In the genomic region with DNA sequence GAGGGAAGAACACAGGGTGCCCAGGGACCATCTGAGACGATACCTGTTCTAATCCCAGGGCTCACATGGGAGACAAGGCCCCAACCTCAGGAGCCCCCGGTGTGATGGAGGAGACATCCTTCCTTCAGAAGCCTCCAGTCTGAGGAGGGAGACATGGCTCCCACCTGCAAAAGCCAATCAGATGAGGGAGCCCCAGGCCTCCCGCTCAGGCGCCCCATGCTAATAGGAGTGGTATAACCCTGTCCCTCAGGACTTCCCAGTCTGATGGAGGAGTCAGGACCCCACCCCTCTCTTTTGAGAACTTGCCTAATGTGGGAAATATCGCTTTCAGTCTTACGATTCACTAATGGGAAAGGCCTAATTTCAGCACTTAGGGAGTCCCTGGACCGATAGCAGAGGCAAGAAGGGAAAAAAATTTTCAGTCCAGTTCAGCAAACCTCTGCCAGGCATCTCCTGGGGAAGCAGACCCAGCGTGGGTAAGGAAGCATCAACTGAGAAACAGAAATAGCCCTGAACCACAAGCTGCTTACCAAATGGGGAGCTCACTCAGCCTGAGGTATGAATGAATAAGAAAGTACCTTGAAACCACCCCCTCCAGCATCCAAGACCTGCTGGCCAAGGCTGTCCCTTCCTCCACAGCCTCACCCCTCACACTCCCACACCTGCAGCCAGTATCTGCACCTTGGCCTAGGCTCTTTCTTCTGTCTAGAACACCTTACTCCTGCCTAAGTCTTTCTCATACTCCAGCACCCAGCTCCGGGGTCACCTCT, we compare ENCODE assay signal across 10 cellular contexts. TPM values are rescaled to one million over a fixed set of nuclear protein-coding genes. Genes with fewer than 3 reads are reported as not detected.
DNase-seq lines count a peak whose midpoint lies in the region; ATAC-seq, FAIRE-seq and TF ChIP-seq lines count a peak whose summit lies in the region.
"Had no signal": no experiment of that assay in that cellular context is flagged by ENCODE, and none has a peak within 500 bp of the region (broad histone marks: within the 10 kb centered on the region; RNA-seq: fewer than 3 reads in every experiment).

No MANE protein-coding gene starts in this region.

- no peak for TF ChIP-seq EP300 in suprapubic skin (IDR thresholded peaks at IDR 0.05)

- TF ChIP-seq POLR2A in suprapubic skin (IDR thresholded peaks at IDR 0.05), result no peak

- ATAC-seq in T-helper 17 cell (no peak), HG02981 (IDR thresholded peaks at IDR 0.05; ENCODE audit: unreplicated experiment) (no peak)

- no peak for DNase-seq in activated T-cell treated with anti-CD3 and anti-CD28 coated beads, Interleukin-2, amount 50 U/mL, for 24 hours
- DNase-seq in activated T-cell treated with anti-CD3 and anti-CD28 coated beads for 4 hours, result no peak
- no peak for DNase-seq in T-helper 17 cell
- DNase-seq in kidney, result peak; percentile 36
- no peak for DNase-seq in suprapubic skin (ENCODE audit: low spot score in 2 of 2)
- no peak for DNase-seq in NCI-H748 treated with DMSO at 0.1 percent for 48 hours (lab: John Stamatoyannopoulos, UW)
- no peak for DNase-seq in activated T-helper 2 cell treated with anti-CD3 and anti-CD28 coated beads, Interferon-gamma antibody, Interleukin-2, Interleukin-4, amounts not matched to agents 10 μg/mL and 5 μg/mL and 100 μg/mL, durations not matched to agents 14 hours and 24 hours and 36 hours (ENCODE audit: low spot score)
- DNase-seq: NCI-H1436 treated with DMSO at 0.1 percent for 48 hours; stimulated activated CD4-positive, alpha-beta T cell treated with anti-CD3 and anti-CD28 coated beads, Interleukin-2, amount 100 ng/mL, for 48 hours had no signal

- no peaks in the 10 kb centered on the region for H3K9me3 Mint-ChIP-seq in activated T-cell treated with anti-CD3 and anti-CD28 coated beads, Interleukin-2, amount 50 U/mL, for 24 hours
- no peaks in the 10 kb centered on the region for H3K9me3 Mint-ChIP-seq in activated T-helper 2 cell treated with anti-CD3 and anti-CD28 coated beads, Interferon-gamma antibody, Interleukin-2, Interleukin-4, amounts not matched to agents 10 μg/mL and 5 μg/mL and 100 μg/mL, durations not matched to agents 14 hours and 24 hours and 36 hours

- H3K4me1 ChIP-seq in kidney (ENCODE audit: control insufficient read depth in 1 of 2, insufficient read depth in 1 of 2, low read depth in 1 of 2, low read length in 2 of 2), result peaks cover 28 to 76% of the 10 kb centered on the region in 2 donors
- peaks cover 100% of the 10 kb centered on the region for H3K4me1 ChIP-seq in suprapubic skin

- no peaks in the 10 kb centered on the region for H3K27me3 ChIP-seq in suprapubic skin

- H3K4me1 Mint-ChIP-seq in activated T-cell treated with anti-CD3 and anti-CD28 coated beads, Interleukin-2, amount 50 U/mL, for 24 hours (ENCODE audit: low read depth), result peaks cover 94% of the 10 kb centered on the region
- H3K4me1 Mint-ChIP-seq in T-helper 17 cell, result peaks cover 78% of the 10 kb centered on the region
- H3K4me1 Mint-ChIP-seq in activated T-helper 2 cell treated with anti-CD3 and anti-CD28 coated beads, Interferon-gamma antibody, Interleukin-2, Interleukin-4, amounts not matched to agents 10 μg/mL and 5 μg/mL and 100 μg/mL, durations not matched to agents 14 hours and 24 hours and 36 hours (ENCODE audit: low read depth), result peaks cover 48% of the 10 kb centered on the region

- H3K9ac ChIP-seq in kidney (ENCODE audit: low read length in 2 of 2), result no peak overlapping the region

- 68% methylated on average over 6 of the region's 9 CpGs for WGBS in suprapubic skin

- no peak for FAIRE-seq in kidney (lab: Jason Lieb, UNC)

- no peak overlapping the region for H3K4me3 Mint-ChIP-seq in activated T-cell treated with anti-CD3 and anti-CD28 coated beads, Interleukin-2, amount 50 U/mL, for 24 hours
- no peak overlapping the region for H3K4me3 Mint-ChIP-seq in T-helper 17 cell
- no peak overlapping the region for H3K4me3 Mint-ChIP-seq in activated T-helper 2 cell treated with anti-CD3 and anti-CD28 coated beads, Interferon-gamma antibody, Interleukin-2, Interleukin-4, amounts not matched to agents 10 μg/mL and 5 μg/mL and 100 μg/mL, durations not matched to agents 14 hours and 24 hours and 36 hours (ENCODE audit: low read depth)

- H3K9me3 ChIP-seq in T-helper 17 cell (ENCODE audit: control insufficient read depth, low read length, poor library complexity, severe bottlenecking) (no peaks in the 10 kb centered on the region), kidney (ENCODE audit: control insufficient read depth in 1 of 2, low read length in 2 of 2) (no peaks in the 10 kb centered on the region), suprapubic skin (no peaks in the 10 kb centered on the region)

- H3K27ac Mint-ChIP-seq in activated T-cell treated with anti-CD3 and anti-CD28 coated beads, Interleukin-2, amount 50 U/mL, for 24 hours, result peak overlapping the region; percentile 70
- H3K27ac Mint-ChIP-seq in T-helper 17 cell, result peak overlapping the region; percentile 75
- no peak overlapping the region for H3K27ac Mint-ChIP-seq in activated T-helper 2 cell treated with anti-CD3 and anti-CD28 coated beads, Interferon-gamma antibody, Interleukin-2, Interleukin-4, amounts not matched to agents 10 μg/mL and 5 μg/mL and 100 μg/mL, durations not matched to agents 14 hours and 24 hours and 36 hours

- H3K27ac ChIP-seq in kidney (ENCODE audit: low read depth in 2 of 2, low read length in 2 of 2), result no peak overlapping the region
- peak overlapping the region; percentile 25 for H3K27ac ChIP-seq in suprapubic skin

- H3K36me3 Mint-ChIP-seq in activated T-cell treated with anti-CD3 and anti-CD28 coated beads, Interleukin-2, amount 50 U/mL, for 24 hours (ENCODE audit: low read depth), result no peaks in the 10 kb centered on the region
- no peaks in the 10 kb centered on the region for H3K36me3 Mint-ChIP-seq in T-helper 17 cell (ENCODE audit: low read depth)
- no peaks in the 10 kb centered on the region for H3K36me3 Mint-ChIP-seq in activated T-helper 2 cell treated with anti-CD3 and anti-CD28 coated beads, Interferon-gamma antibody, Interleukin-2, Interleukin-4, amounts not matched to agents 10 μg/mL and 5 μg/mL and 100 μg/mL, durations not matched to agents 14 hours and 24 hours and 36 hours (ENCODE audit: low read depth)

- intact Hi-C loops in kidney (cut with DNase I), result no loop called here
- intact Hi-C loops in activated T-helper 2 cell treated with anti-CD3 and anti-CD28 coated beads, Interferon-gamma antibody, Interleukin-2, Interleukin-4, amounts not matched to agents 10 μg/mL and 5 μg/mL and 100 μg/mL, durations not matched to agents 14 hours and 24 hours and 36 hours (cut with micrococcal nuclease), result no loop called here

- TF ChIP-seq CTCF in kidney (IDR thresholded peaks at IDR 0.05; ENCODE audit: borderline replicate concordance, extremely low read depth, insufficient read depth) (no peak), suprapubic skin (IDR thresholded peaks at IDR 0.05) (no peak)

- H3K4me3 ChIP-seq in kidney (ENCODE audit: low read length in 2 of 2), result no peak overlapping the region
- no peak overlapping the region for H3K4me3 ChIP-seq in suprapubic skin

- H3K36me3 ChIP-seq in kidney (ENCODE audit: control insufficient read depth in 1 of 2, insufficient read depth in 2 of 2, low read length in 2 of 2) (no peaks in the 10 kb centered on the region), suprapubic skin (no peaks in the 10 kb centered on the region)

- no peaks in the 10 kb centered on the region for H3K27me3 Mint-ChIP-seq in activated T-cell treated with anti-CD3 and anti-CD28 coated beads, Interleukin-2, amount 50 U/mL, for 24 hours
- H3K27me3 Mint-ChIP-seq in T-helper 17 cell, result no peaks in the 10 kb centered on the region
- no peaks in the 10 kb centered on the region for H3K27me3 Mint-ChIP-seq in activated T-helper 2 cell treated with anti-CD3 and anti-CD28 coated beads, Interferon-gamma antibody, Interleukin-2, Interleukin-4, amounts not matched to agents 10 μg/mL and 5 μg/mL and 100 μg/mL, durations not matched to agents 14 hours and 24 hours and 36 hours (ENCODE audit: low read depth)

RNA-seq across cellular contexts. Expression of gene ARRB1, which starts 5.8 kb away (rescaled TPM):
- total RNA-seq in T-helper 17 cell, result 10 to 100 TPM; 26.3 to 39.6 TPM
- 53.8 TPM for total RNA-seq in kidney
- 17.6 TPM for polyA plus RNA-seq in kidney (ENCODE audit: insufficient read depth, low read depth, low replicate concordance)
- 10 to 100 TPM; 24.8 to 57.2 (median 38.4) TPM for total RNA-seq in suprapubic skin
- 15.1 and 19.3 TPM in 2 replicates for total RNA-seq in activated T-helper 2 cell treated with anti-CD3 and anti-CD28 coated beads, Interferon-gamma antibody, Interleukin-2, Interleukin-4, amounts not matched to agents 10 μg/mL and 5 μg/mL and 100 μg/mL, durations not matched to agents 14 hours and 24 hours and 36 hours

RNA-seq across cellular contexts. Expression of gene RPS3, which starts 53.7 kb away (rescaled TPM):
- total RNA-seq in T-helper 17 cell (1,000 to 10,000 TPM; 4,448 to 4,546 TPM), kidney (1,724 TPM), suprapubic skin (1,000 to 10,000 TPM in 3 of 4 donors, 100 to 1,000 TPM in 1; 851 to 2,162 (median 1,899) TPM)
- polyA plus RNA-seq in kidney (ENCODE audit: insufficient read depth, low read depth, low replicate concordance), result 1,510 TPM
- 3,460 and 3,552 TPM in 2 replicates for total RNA-seq in activated T-helper 2 cell treated with anti-CD3 and anti-CD28 coated beads, Interferon-gamma antibody, Interleukin-2, Interleukin-4, amounts not matched to agents 10 μg/mL and 5 μg/mL and 100 μg/mL, durations not matched to agents 14 hours and 24 hours and 36 hours
